Comparison of ENCODE assay signal across 29 cellular contexts in the genomic region with DNA sequence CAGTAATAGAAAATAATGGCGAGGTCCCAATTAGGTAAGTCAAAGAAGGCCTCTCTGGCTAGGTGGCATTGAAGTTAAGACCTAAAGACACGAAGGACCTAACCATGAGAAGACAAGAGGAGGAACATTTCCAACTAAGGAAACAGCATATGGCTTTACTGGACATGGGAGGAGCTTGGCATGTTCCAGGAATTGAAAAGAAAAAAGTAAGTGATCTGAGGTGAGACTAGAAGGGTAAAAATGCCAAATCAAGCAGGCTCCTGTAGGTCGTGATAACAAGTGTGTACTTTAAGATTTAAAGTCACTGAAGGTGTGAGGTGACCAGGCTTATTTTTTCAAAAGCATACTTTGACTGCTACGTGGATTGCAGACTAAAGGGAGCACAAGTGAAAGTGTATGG.
"Had no signal": no experiment of that assay in that cellular context is flagged by ENCODE, and none has a peak within 500 bp of the region (broad histone marks: within the 10 kb centered on the region; RNA-seq: fewer than 3 reads in every experiment).

No MANE protein-coding gene starts in this region.

- H3K9me3 Mint-ChIP-seq: naive thymus-derived CD4-positive, alpha-beta T cell; natural killer cell; nephron; neural crest cell; stimulated activated effector memory CD8-positive, alpha-beta T cell treated with anti-CD3 and anti-CD28 coated beads, Interleukin-12 subunit alpha, Interleukin-12 subunit beta, amount 100 ng/mL, for 72 hours; stimulated activated naive B cell treated with anti-CD40 and anti-IgM and Interleukin-4, amounts not matched to agents 10 μg/mL and 1 μg/mL and 100 μg/mL, for 72 hours; stimulated activated naive CD8-positive, alpha-beta T cell treated with anti-CD3 and anti-CD28 coated beads, Interleukin-15, Interleukin-2, amounts not matched to agents 100 ng/mL and 50 ng/mL, for 24 hours had no signal

- H3K9me3 ChIP-seq: neutrophil, psoas muscle, right lobe of liver, sigmoid colon, thoracic aorta, thyroid gland, tibial nerve, upper lobe of left lung, vagina had no signal

- H3K27me3 Mint-ChIP-seq: naive thymus-derived CD4-positive, alpha-beta T cell; progenitor cell of endocrine pancreas; stimulated activated naive B cell treated with anti-CD40 and anti-IgM and Interleukin-4, amounts not matched to agents 10 μg/mL and 1 μg/mL and 100 μg/mL, for 72 hours; stimulated activated naive CD8-positive, alpha-beta T cell treated with anti-CD3 and anti-CD28 coated beads, Interleukin-15, Interleukin-2, amounts not matched to agents 100 ng/mL and 50 ng/mL, for 24 hours had no signal

- H3K9ac ChIP-seq: parathyroid adenoma had no signal

- H3K4me1 ChIP-seq: parathyroid adenoma, psoas muscle, right lobe of liver, sigmoid colon, thyroid gland, tibial nerve, upper lobe of left lung, vagina had no signal

- H3K4me3 Mint-ChIP-seq: naive thymus-derived CD4-positive, alpha-beta T cell; natural killer cell; nephron; neural crest cell; stimulated activated effector memory CD8-positive, alpha-beta T cell treated with anti-CD3 and anti-CD28 coated beads, Interleukin-12 subunit alpha, Interleukin-12 subunit beta, amount 100 ng/mL, for 72 hours; stimulated activated naive B cell treated with anti-CD40 and anti-IgM and Interleukin-4, amounts not matched to agents 10 μg/mL and 1 μg/mL and 100 μg/mL, for 72 hours; stimulated activated naive CD8-positive, alpha-beta T cell treated with anti-CD3 and anti-CD28 coated beads, Interleukin-15, Interleukin-2, amounts not matched to agents 100 ng/mL and 50 ng/mL, for 24 hours had no signal

- DNase-seq: naive thymus-derived CD4-positive, alpha-beta T cell; natural killer cell; nucleus accumbens; psoas muscle; right cardiac atrium; right lobe of liver; sigmoid colon; small intestine; stimulated activated CD4-positive, alpha-beta T cell treated with anti-CD3 and anti-CD28 coated beads, Interleukin-15, amount 100 ng/mL, for 24 hours; stimulated activated CD4-positive, alpha-beta T cell treated with anti-CD3 and anti-CD28 coated beads, Interleukin-2, amount 100 ng/mL, for 24 hours; stimulated activated CD4-positive, alpha-beta T cell treated with anti-CD3 and anti-CD28 coated beads, Interleukin-2, amount 100 ng/mL, for 48 hours; stimulated activated CD4-positive, alpha-beta T cell treated with anti-CD3 and anti-CD28 coated beads, Interleukin-4, amount 100 ng/mL, for 24 hours; stimulated activated naive B cell treated with anti-CD40 and anti-IgM and Interleukin-4, amounts not matched to agents 10 μg/mL and 1 μg/mL and 100 μg/mL, for 72 hours; stimulated activated naive CD4-positive, alpha-beta T cell treated with Interleukin-2 at 50 U/mL for 16 hours; substantia nigra; thyroid gland; trophoblast cell; upper lobe of left lung had no signal

- H3K27me3 ChIP-seq: neutrophil, right lobe of liver, sigmoid colon, thyroid gland, tibial nerve, upper lobe of left lung, vagina had no signal

- H2AFZ ChIP-seq: parathyroid adenoma had no signal

- H3K27ac ChIP-seq: neutrophil, parathyroid adenoma, psoas muscle, right lobe of liver, sigmoid colon, thoracic aorta, thyroid gland, tibial nerve, upper lobe of left lung, vagina had no signal

- H3K27ac Mint-ChIP-seq: naive thymus-derived CD4-positive, alpha-beta T cell; natural killer cell; nephron; progenitor cell of endocrine pancreas; stimulated activated effector memory CD8-positive, alpha-beta T cell treated with anti-CD3 and anti-CD28 coated beads, Interleukin-12 subunit alpha, Interleukin-12 subunit beta, amount 100 ng/mL, for 72 hours; stimulated activated naive B cell treated with anti-CD40 and anti-IgM and Interleukin-4, amounts not matched to agents 10 μg/mL and 1 μg/mL and 100 μg/mL, for 72 hours; stimulated activated naive CD8-positive, alpha-beta T cell treated with anti-CD3 and anti-CD28 coated beads, Interleukin-15, Interleukin-2, amounts not matched to agents 100 ng/mL and 50 ng/mL, for 24 hours had no signal

- ATAC-seq: naive thymus-derived CD4-positive, alpha-beta T cell; natural killer cell; psoas muscle; right cardiac atrium; right lobe of liver; stimulated activated effector memory CD8-positive, alpha-beta T cell treated with anti-CD3 and anti-CD28 coated beads, Interleukin-12 subunit alpha, Interleukin-12 subunit beta, amount 100 ng/mL, for 72 hours; stimulated activated naive B cell treated with anti-CD40 and anti-IgM and Interleukin-4, amounts not matched to agents 10 μg/mL and 1 μg/mL and 100 μg/mL, for 72 hours had no signal

- H3K4me1 Mint-ChIP-seq: natural killer cell; nephron; neural crest cell; stimulated activated effector memory CD8-positive, alpha-beta T cell treated with anti-CD3 and anti-CD28 coated beads, Interleukin-12 subunit alpha, Interleukin-12 subunit beta, amount 100 ng/mL, for 72 hours; stimulated activated naive B cell treated with anti-CD40 and anti-IgM and Interleukin-4, amounts not matched to agents 10 μg/mL and 1 μg/mL and 100 μg/mL, for 72 hours had no signal

- H3K79me2 ChIP-seq: parathyroid adenoma had no signal

- H3K4me3 ChIP-seq: psoas muscle, right lobe of liver, sigmoid colon, thoracic aorta, thyroid gland, tibial nerve, upper lobe of left lung, vagina had no signal

- FAIRE-seq: small intestine, urothelium cell line had no signal
